16 cellular contexts compared by ENCODE assay signal in the genomic region with DNA sequence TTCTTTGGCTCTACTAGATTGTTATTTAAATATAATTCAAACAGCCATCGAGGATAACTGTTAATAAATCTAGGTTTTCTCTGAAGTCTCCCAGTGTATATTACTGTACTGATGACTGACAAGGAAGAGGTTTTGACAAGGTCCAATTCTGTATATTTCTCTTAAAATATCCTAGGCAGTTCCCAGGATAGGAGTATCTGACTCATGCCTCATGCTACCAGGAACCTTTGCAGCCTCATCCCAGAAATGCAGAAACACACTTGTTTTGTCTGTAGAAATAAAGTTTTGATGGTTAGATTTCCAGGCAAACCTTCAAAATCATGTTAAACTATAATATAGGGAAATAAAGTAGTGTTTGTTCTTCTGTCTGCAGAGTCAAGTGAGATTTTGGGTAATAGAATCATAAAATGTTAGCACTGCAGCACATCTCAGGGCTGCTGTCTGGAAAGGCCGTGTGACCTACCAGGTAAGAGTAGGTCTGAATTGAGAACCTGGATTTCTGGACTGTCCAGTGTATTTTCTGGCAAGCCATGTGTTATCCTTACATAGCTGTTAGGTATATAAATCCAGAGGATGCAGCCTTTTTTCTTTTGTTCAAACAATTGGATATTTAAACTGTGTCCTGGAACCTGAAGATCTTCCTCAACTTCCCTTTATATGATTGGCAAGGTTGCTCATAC. TPM values are rescaled to one million over a fixed set of nuclear protein-coding genes. Genes with fewer than 3 reads are reported as not detected.
DNase-seq lines count a peak whose midpoint lies in the region; ATAC-seq and TF ChIP-seq lines count a peak whose summit lies in the region.
"Had no signal": no experiment of that assay in that cellular context is flagged by ENCODE, and none has a peak within 500 bp of the region (broad histone marks: within the 10 kb centered on the region; RNA-seq: fewer than 3 reads in every experiment).

No MANE protein-coding gene starts in this region.

- H3K27me3 ChIP-seq in SK-N-SH (ENCODE audit: insufficient read depth), result no peaks in the 10 kb centered on the region
- H3K27me3 ChIP-seq in Karpas-422 (ENCODE audit: low read length), result no peaks in the 10 kb centered on the region
- H3K27me3 ChIP-seq in naive thymus-derived CD4-positive, alpha-beta T cell (ENCODE audit: control insufficient read depth in 2 of 2, insufficient read depth in 2 of 2, low read length in 2 of 2), result no peaks in the 10 kb centered on the region

- H3K79me2 ChIP-seq in SK-N-SH (ENCODE audit: insufficient read depth), result peaks cover 100% of the 10 kb centered on the region
- H3K79me2 ChIP-seq in Karpas-422 (ENCODE audit: low read length), result peaks cover 86% of the 10 kb centered on the region

- TF ChIP-seq RAD21 in SK-N-SH (IDR thresholded peaks at IDR 0.05; ENCODE audit: low read length), result no peak

- no peaks in the 10 kb centered on the region for H3K27me3 Mint-ChIP-seq in activated naive CD8-positive, alpha-beta T cell treated with anti-CD3 and anti-CD28 coated beads, Interleukin-2, amount 50 U/mL, for 24 hours
- H3K27me3 Mint-ChIP-seq in naive thymus-derived CD4-positive, alpha-beta T cell, result no peaks in the 10 kb centered on the region
- H3K27me3 Mint-ChIP-seq in glutamatergic neuron (ENCODE audit: unreplicated experiment), result no peaks in the 10 kb centered on the region

- H3K9me2 ChIP-seq in SK-N-SH, result no peaks in the 10 kb centered on the region
- H3K9me2 ChIP-seq in Karpas-422 (replicated peaks; ENCODE audit: insufficient read depth, low read length), result no peaks in the 10 kb centered on the region

- H3F3A ChIP-seq in SK-N-SH (replicated peaks; ENCODE audit: insufficient read depth), result peaks cover 21% of the 10 kb centered on the region

- H3K9ac ChIP-seq in SK-N-SH (no peak overlapping the region), Karpas-422 (ENCODE audit: low read length) (no peak overlapping the region)

- H3K4me2 ChIP-seq in SK-N-SH, result no peak overlapping the region
- H3K4me2 ChIP-seq in Karpas-422 (ENCODE audit: low read depth, low read length, poor library complexity, severe bottlenecking), result no peak overlapping the region

- peak; percentile 45; the same call in 1 of the 3 replicates for ATAC-seq in SK-N-SH treated with all-trans-retinoic acid at 6 μM for 48 hours
- ATAC-seq in activated naive CD8-positive, alpha-beta T cell treated with anti-CD3 and anti-CD28 coated beads, Interleukin-2, amount 50 U/mL, for 24 hours, result no peak
- ATAC-seq in naive thymus-derived CD4-positive, alpha-beta T cell, result no peak
- ATAC-seq: K562, left lobe of liver had no signal

- intact Hi-C loops in naive thymus-derived CD4-positive, alpha-beta T cell (cut with micrococcal nuclease), result loop anchor here (10.0 kb wide), 4 partner anchors 605 to 1535 kb away; partner anchors contain the start of genes CYSTM1 (in 1 of the 2), ETF1 (in 1 of the 2), FAM13B (in 1 of the 2) and HSPA9 (in 1 of the 2)

- H4K20me1 ChIP-seq in SK-N-SH (ENCODE audit: insufficient read depth) (peaks cover 95% of the 10 kb centered on the region), Karpas-422 (ENCODE audit: insufficient read depth, low read depth, low read length) (peaks cover 40% of the 10 kb centered on the region)

- peak overlapping the region; percentile 54 for H3K27ac Mint-ChIP-seq in activated naive CD8-positive, alpha-beta T cell treated with anti-CD3 and anti-CD28 coated beads, Interleukin-2, amount 50 U/mL, for 24 hours
- H3K27ac Mint-ChIP-seq in naive thymus-derived CD4-positive, alpha-beta T cell, result peak overlapping the region; percentile 57 to 98 (median 90)
- no peak overlapping the region for H3K27ac Mint-ChIP-seq in glutamatergic neuron (ENCODE audit: unreplicated experiment)

- H3K9me3 ChIP-seq in SK-N-SH (no peaks in the 10 kb centered on the region), Karpas-422 (ENCODE audit: low read length) (no peaks in the 10 kb centered on the region)
- no peaks in the 10 kb centered on the region for H3K9me3 ChIP-seq in naive thymus-derived CD4-positive, alpha-beta T cell (ENCODE audit: control insufficient read depth in 2 of 3, low read length in 3 of 3)

- no peak for TF ChIP-seq EP300 in SK-N-SH (IDR thresholded peaks at IDR 0.05; ENCODE audit: borderline replicate concordance in 1 of 2, low read depth in 1 of 2, low read length in 1 of 2)

- CTCF ChIA-PET in SK-N-SH (lab: Yijun Ruan, JAX), result interaction anchor here (0.7 kb wide), 1 partner anchor 66 kb away, joined by 3 read pairs; no protein-coding TSS in a partner anchor
- CTCF ChIA-PET in naive thymus-derived CD4-positive, alpha-beta T cell (lab: Charles Lee), result no interaction called here

- H3K4me3 ChIP-seq in SK-N-SH (ENCODE audit: low read depth in 2 of 2, low read length in 1 of 2) (no peak overlapping the region), Karpas-422 (ENCODE audit: low read length) (no peak overlapping the region)
- no peak overlapping the region for H3K4me3 ChIP-seq in naive thymus-derived CD4-positive, alpha-beta T cell (ENCODE audit: low read length)
- H3K4me3 ChIP-seq: K562 had no signal

- peaks cover 40% of the 10 kb centered on the region for H3K36me3 Mint-ChIP-seq in activated naive CD8-positive, alpha-beta T cell treated with anti-CD3 and anti-CD28 coated beads, Interleukin-2, amount 50 U/mL, for 24 hours (ENCODE audit: low read depth)
- H3K36me3 Mint-ChIP-seq in naive thymus-derived CD4-positive, alpha-beta T cell, result peaks cover 0 to 25% (median 13%) of the 10 kb centered on the region in 5 donors
- no peaks in the 10 kb centered on the region for H3K36me3 Mint-ChIP-seq in glutamatergic neuron (ENCODE audit: unreplicated experiment)

- peaks cover 82% of the 10 kb centered on the region for H3K4me1 Mint-ChIP-seq in activated naive CD8-positive, alpha-beta T cell treated with anti-CD3 and anti-CD28 coated beads, Interleukin-2, amount 50 U/mL, for 24 hours
- peaks cover 56 to 90% (median 67%) of the 10 kb centered on the region in 7 donors for H3K4me1 Mint-ChIP-seq in naive thymus-derived CD4-positive, alpha-beta T cell
- peaks cover 13% of the 10 kb centered on the region for H3K4me1 Mint-ChIP-seq in glutamatergic neuron (ENCODE audit: low read depth, unreplicated experiment)

- no peak overlapping the region for H3K4me3 Mint-ChIP-seq in activated naive CD8-positive, alpha-beta T cell treated with anti-CD3 and anti-CD28 coated beads, Interleukin-2, amount 50 U/mL, for 24 hours
- peak overlapping the region in 9 of 10 donors; percentile 51 to 99 (median 72) for H3K4me3 Mint-ChIP-seq in naive thymus-derived CD4-positive, alpha-beta T cell
- no peak overlapping the region for H3K4me3 Mint-ChIP-seq in glutamatergic neuron (ENCODE audit: unreplicated experiment)

- no peaks in the 10 kb centered on the region for H3K9me3 Mint-ChIP-seq in activated naive CD8-positive, alpha-beta T cell treated with anti-CD3 and anti-CD28 coated beads, Interleukin-2, amount 50 U/mL, for 24 hours
- H3K9me3 Mint-ChIP-seq in naive thymus-derived CD4-positive, alpha-beta T cell, result no peaks in the 10 kb centered on the region
- H3K9me3 Mint-ChIP-seq in glutamatergic neuron (ENCODE audit: unreplicated experiment), result peaks cover 4% of the 10 kb centered on the region

- H2AFZ ChIP-seq in SK-N-SH (ENCODE audit: low read depth) (no peak overlapping the region), Karpas-422 (ENCODE audit: low read length) (no peak overlapping the region)

- H3K4me1 ChIP-seq in SK-N-SH (ENCODE audit: control insufficient read depth in 1 of 2, insufficient read depth in 2 of 2, low read depth in 1 of 2, low read length in 1 of 2) (peaks cover 6 to 9% of the 10 kb centered on the region in 2 experiments; a peak in 3 of 4 replicates), Karpas-422 (ENCODE audit: low read length) (peaks cover 49% of the 10 kb centered on the region)
- H3K4me1 ChIP-seq in naive thymus-derived CD4-positive, alpha-beta T cell (ENCODE audit: control insufficient read depth in 2 of 2, insufficient read depth in 2 of 2, low read length in 2 of 2), result peaks cover 59 to 81% of the 10 kb centered on the region in 2 donors

- POLR2A ChIA-PET in SK-N-SH (lab: Yijun Ruan, JAX), result no interaction called here
- POLR2A ChIA-PET in naive thymus-derived CD4-positive, alpha-beta T cell (lab: Charles Lee), result interaction anchor here (0.7 to 11.8 kb wide), 5 partner anchors 7 to 66 kb away, joined by 3 to 120 read pairs (median 4); partner anchors contain the start of gene UBE2D2

- 86% methylated on average over 2 of the region's 2 CpGs for WGBS in SK-N-SH (ENCODE audit: low lambda C conversion rate)

- peaks cover 7 to 27% of the 10 kb centered on the region in 2 experiments for H3K36me3 ChIP-seq in SK-N-SH (replicated peaks in 1 of 2; ENCODE audit: control insufficient read depth in 1 of 2, insufficient read depth in 2 of 2, low read length in 1 of 2)
- H3K36me3 ChIP-seq in Karpas-422 (ENCODE audit: insufficient read depth, low read length), result 0 out of 2 replicates have a peak, but pooled peaks cover 3% of the 10 kb centered on the region
- H3K36me3 ChIP-seq in naive thymus-derived CD4-positive, alpha-beta T cell (ENCODE audit: control insufficient read depth in 2 of 3, insufficient read depth in 3 of 3, low read length in 3 of 3), result no peaks in the 10 kb centered on the region

- H3K27ac ChIP-seq in SK-N-SH (ENCODE audit: low read depth in 2 of 2, low read length in 1 of 2), result peak overlapping the region in 1 of 2 experiments; percentile 38; a peak in 2 of 4 replicates
- H3K27ac ChIP-seq in Karpas-422 (ENCODE audit: low read length), result 0 out of 2 replicates have a peak overlapping the region, but pooled peaks have one; percentile 11
- H3K27ac ChIP-seq in naive thymus-derived CD4-positive, alpha-beta T cell (ENCODE audit: low read depth, low read length), result peak overlapping the region; percentile 45
- H3K27ac ChIP-seq: 22Rv1 had no signal

- no peak for DNase-seq in SK-N-SH
- peak; percentile 34 for DNase-seq in Karpas-422
- DNase-seq in activated naive CD8-positive, alpha-beta T cell treated with anti-CD3 and anti-CD28 coated beads, Interleukin-2, amount 50 U/mL, for 24 hours, result no peak
- no peak for DNase-seq in naive thymus-derived CD4-positive, alpha-beta T cell
- DNase-seq in T1000 (lab: John Stamatoyannopoulos, UW), result no peak
- no peak for DNase-seq in NCI-H2227 (lab: John Stamatoyannopoulos, UW; ENCODE audit: unreplicated experiment)
- no peak for DNase-seq in glutamatergic neuron
- DNase-seq: activated CD4-positive, alpha-beta T cell treated with anti-CD3 and anti-CD28 coated beads, Interleukin-2, amount 50 U/mL, for 1 hour; amygdala; DMS 273 treated with DMSO at 0.1 percent for 48 hours; NCI-H187; NCI-H82 had no signal

- TF ChIP-seq CTCF in SK-N-SH (IDR thresholded peaks at IDR 0.05) (no peak), glutamatergic neuron (IDR thresholded peaks at IDR 0.05; ENCODE audit: partially characterized antibody, unreplicated experiment) (no peak)

TF ChIP-seq in SK-N-SH treated with all-trans-retinoic acid at 6 μM for 48 hours, 23 proteins besides CTCF, POLR2A, EP300 and RAD21 (continues in another document):
- TF ChIP-seq ZFP3 (CRISPR knock-in tag; IDR thresholded peaks at IDR 0.05), result no peak

RNA-seq across cellular contexts. Expression of gene UBE2D2, which starts 8.3 kb away (rescaled TPM):
- polyA plus RNA-seq in SK-N-SH (2012; rRNA removed), result 22.8 and 24.5 TPM in 2 replicates
- polyA plus RNA-seq in SK-N-SH (2012; cell fraction: cytosol; rRNA removed), result 37.4 and 56.8 TPM in 2 replicates
- polyA plus RNA-seq in SK-N-SH (2012; cell fraction: nucleus; rRNA removed), result 17.7 and 24.5 TPM in 2 replicates
- 80.2 and 105 TPM in 2 replicates for total RNA-seq in Karpas-422 (2014; rRNA removed; shearing (Covaris generic); ENCODE audit: low replicate concordance)
- total RNA-seq in naive thymus-derived CD4-positive, alpha-beta T cell, result 100 to 1,000 TPM; 145 to 214 (median 184) TPM
- polyA plus RNA-seq in naive thymus-derived CD4-positive, alpha-beta T cell, result 100 to 1,000 TPM; 320 to 343 TPM
- 188 TPM for total RNA-seq in glutamatergic neuron (ENCODE audit: unreplicated experiment)

Comparison
In these comparisons a context has a peak if more than half of its experiments do, and no peak if none do; other contexts are left out.
1. H3K4me3 Mint-ChIP-seq: peak in naive thymus-derived CD4-positive, alpha-beta T cell (9 of 10); none in activated naive CD8-positive, alpha-beta T cell treated with anti-CD3 and anti-CD28 coated beads, Interleukin-2, amount 50 U/mL, for 24 hours (single experiment) and glutamatergic neuron (single experiment).